Comparison of ENCODE assay signal across 15 cellular contexts in genomic region chr1:234716907-234717375, GRCh38.
A peak's percentile ranks its signal among the peaks of the same experiment; 100 is the strongest.
DNase-seq lines count a peak whose midpoint lies in the region; ATAC-seq and TF ChIP-seq lines count a peak whose summit lies in the region.
"Had no signal": no experiment of that assay in that cellular context is flagged by ENCODE, and none has a peak within 500 bp of the region (broad histone marks: within the 10 kb centered on the region; RNA-seq: fewer than 3 reads in every experiment).

No MANE protein-coding gene starts in this region.

- H3K4me1 Mint-ChIP-seq in neural crest cell: peaks cover 67% of the 10 kb centered on the region
- peaks cover 4 to 9% of the 10 kb centered on the region in 2 donors for H3K4me1 Mint-ChIP-seq in stimulated activated naive B cell treated with anti-CD40 and anti-IgM and Interleukin-4, amounts not matched to agents 10 μg/mL and 1 μg/mL and 100 μg/mL, for 72 hours

- H3K4me1 ChIP-seq in urinary bladder (ENCODE audit: insufficient read depth): no peaks in the 10 kb centered on the region

- H3K36me3 ChIP-seq in urinary bladder (ENCODE audit: insufficient read depth): no peaks in the 10 kb centered on the region

- H3K27ac Mint-ChIP-seq in neural crest cell (ENCODE audit: unreplicated experiment): peak overlapping the region; percentile 98
- H3K27ac Mint-ChIP-seq in stimulated activated naive B cell treated with anti-CD40 and anti-IgM and Interleukin-4, amounts not matched to agents 10 μg/mL and 1 μg/mL and 100 μg/mL, for 72 hours: no peak overlapping the region

- H3K27ac ChIP-seq in urinary bladder (ENCODE audit: low read depth): peak overlapping the region; percentile 46
- H3K27ac ChIP-seq: GM23248 had no signal

- H3K9me3 Mint-ChIP-seq in neural crest cell: no peaks in the 10 kb centered on the region
- H3K9me3 Mint-ChIP-seq in stimulated activated naive B cell treated with anti-CD40 and anti-IgM and Interleukin-4, amounts not matched to agents 10 μg/mL and 1 μg/mL and 100 μg/mL, for 72 hours: no peaks in the 10 kb centered on the region

- intact Hi-C loops in posterior vena cava (cut with DNase I): no loop called here

- no peak for ATAC-seq in GM21825 (IDR thresholded peaks at IDR 0.05; ENCODE audit: unreplicated experiment)
- no peak for ATAC-seq in stimulated activated naive B cell treated with anti-CD40 and anti-IgM and Interleukin-4, amounts not matched to agents 10 μg/mL and 1 μg/mL and 100 μg/mL, for 72 hours (replicated peaks)
- ATAC-seq: A549 had no signal

- no peaks in the 10 kb centered on the region for H3K27me3 Mint-ChIP-seq in neural crest cell (ENCODE audit: low read depth)
- H3K27me3 Mint-ChIP-seq in stimulated activated naive B cell treated with anti-CD40 and anti-IgM and Interleukin-4, amounts not matched to agents 10 μg/mL and 1 μg/mL and 100 μg/mL, for 72 hours: no peaks in the 10 kb centered on the region

- no peak for TF ChIP-seq CTCF in neural crest cell (conservative IDR thresholded peaks at IDR 0.05)

- H3K36me3 Mint-ChIP-seq in neural crest cell (ENCODE audit: low read depth): no peaks in the 10 kb centered on the region
- H3K36me3 Mint-ChIP-seq in stimulated activated naive B cell treated with anti-CD40 and anti-IgM and Interleukin-4, amounts not matched to agents 10 μg/mL and 1 μg/mL and 100 μg/mL, for 72 hours: no peaks in the 10 kb centered on the region

- no peak overlapping the region for H3K4me3 ChIP-seq in urinary bladder (ENCODE audit: low read depth, low read length)
- H3K4me3 ChIP-seq: A549, GM23248 had no signal

- DNase-seq in NCI-H82 (lab: John Stamatoyannopoulos, UW): peak; percentile 44
- DNase-seq in NCI-H82 treated with DMSO at 0.1 percent for 48 hours (lab: John Stamatoyannopoulos, UW; ENCODE audit: unreplicated experiment): no peak
- DNase-seq in globus pallidus (ENCODE audit: low spot score): peak; percentile 63
- peak; percentile 16 for DNase-seq in neural crest cell (ENCODE audit: low read depth, low spot score)
- no peak for DNase-seq in posterior vena cava (ENCODE audit: low spot score)
- DNase-seq in stimulated activated naive B cell treated with anti-CD40 and anti-IgM and Interleukin-4, amounts not matched to agents 10 μg/mL and 1 μg/mL and 100 μg/mL, for 72 hours: no peak
- DNase-seq: activated CD4-positive, CD25-positive, alpha-beta regulatory T cell; activated gamma-delta T cell; EL; GM23248; MM.1S; RPMI8226 had no signal

- peak overlapping the region; percentile 16 for H3K4me3 Mint-ChIP-seq in neural crest cell
- no peak overlapping the region for H3K4me3 Mint-ChIP-seq in stimulated activated naive B cell treated with anti-CD40 and anti-IgM and Interleukin-4, amounts not matched to agents 10 μg/mL and 1 μg/mL and 100 μg/mL, for 72 hours

- WGBS in urinary bladder: 21% methylated on average over 15 of the region's 15 CpGs

Comparison
In these comparisons a context has a peak if more than half of its experiments do, and no peak if none do; other contexts are left out.
1. DNase-seq: peak in NCI-H82 (single experiment), globus pallidus (single experiment) and neural crest cell (single experiment); none in NCI-H82 treated with DMSO at 0.1 percent for 48 hours (single experiment), posterior vena cava (single experiment) and stimulated activated naive B cell treated with anti-CD40 and anti-IgM and Interleukin-4, amounts not matched to agents 10 μg/mL and 1 μg/mL and 100 μg/mL, for 72 hours (single experiment).